ENCODE assay signal across 2 cellular contexts in the genomic region with DNA sequence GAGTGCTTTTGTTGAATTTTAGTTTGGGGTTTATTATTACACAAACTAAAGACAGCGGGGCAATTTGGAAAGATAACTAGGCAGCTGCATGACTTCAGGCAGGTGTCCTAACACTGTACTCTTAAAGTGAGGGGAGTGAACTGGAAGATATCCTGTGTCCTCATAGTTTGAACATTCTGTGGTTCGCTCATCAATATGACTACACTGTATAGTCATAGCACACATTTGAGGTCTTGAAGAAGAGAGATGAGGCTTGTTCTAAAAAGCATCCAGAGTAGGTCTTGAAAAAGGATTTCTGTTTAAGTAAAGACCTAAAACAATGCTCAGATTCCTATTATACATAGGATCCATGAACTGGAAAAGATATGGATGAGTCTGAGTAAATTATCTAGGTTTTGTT.
TF ChIP-seq lines count a peak whose summit lies in the region.

No MANE protein-coding gene starts in this region.

TF ChIP-seq in SK-N-SH, 30 proteins besides CTCF, POLR2A, EP300 and RAD21 (continued from another document):
- TF ChIP-seq, protein P1, sequence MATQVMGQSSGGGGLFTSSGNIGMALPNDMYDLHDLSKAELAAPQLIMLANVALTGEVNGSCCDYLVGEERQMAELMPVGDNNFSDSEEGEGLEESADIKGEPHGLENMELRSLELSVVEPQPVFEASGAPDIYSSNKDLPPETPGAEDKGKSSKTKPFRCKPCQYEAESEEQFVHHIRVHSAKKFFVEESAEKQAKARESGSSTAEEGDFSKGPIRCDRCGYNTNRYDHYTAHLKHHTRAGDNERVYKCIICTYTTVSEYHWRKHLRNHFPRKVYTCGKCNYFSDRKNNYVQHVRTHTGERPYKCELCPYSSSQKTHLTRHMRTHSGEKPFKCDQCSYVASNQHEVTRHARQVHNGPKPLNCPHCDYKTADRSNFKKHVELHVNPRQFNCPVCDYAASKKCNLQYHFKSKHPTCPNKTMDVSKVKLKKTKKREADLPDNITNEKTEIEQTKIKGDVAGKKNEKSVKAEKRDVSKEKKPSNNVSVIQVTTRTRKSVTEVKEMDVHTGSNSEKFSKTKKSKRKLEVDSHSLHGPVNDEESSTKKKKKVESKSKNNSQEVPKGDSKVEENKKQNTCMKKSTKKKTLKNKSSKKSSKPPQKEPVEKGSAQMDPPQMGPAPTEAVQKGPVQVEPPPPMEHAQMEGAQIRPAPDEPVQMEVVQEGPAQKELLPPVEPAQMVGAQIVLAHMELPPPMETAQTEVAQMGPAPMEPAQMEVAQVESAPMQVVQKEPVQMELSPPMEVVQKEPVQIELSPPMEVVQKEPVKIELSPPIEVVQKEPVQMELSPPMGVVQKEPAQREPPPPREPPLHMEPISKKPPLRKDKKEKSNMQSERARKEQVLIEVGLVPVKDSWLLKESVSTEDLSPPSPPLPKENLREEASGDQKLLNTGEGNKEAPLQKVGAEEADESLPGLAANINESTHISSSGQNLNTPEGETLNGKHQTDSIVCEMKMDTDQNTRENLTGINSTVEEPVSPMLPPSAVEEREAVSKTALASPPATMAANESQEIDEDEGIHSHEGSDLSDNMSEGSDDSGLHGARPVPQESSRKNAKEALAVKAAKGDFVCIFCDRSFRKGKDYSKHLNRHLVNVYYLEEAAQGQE (IDR thresholded peaks at IDR 0.05; ENCODE audit: low read depth, low read length) = no peak
- no peak for TF ChIP-seq MEF2A (IDR thresholded peaks at IDR 0.05; ENCODE audit: borderline replicate concordance, low read depth)

TF ChIP-seq in SK-N-SH treated with all-trans-retinoic acid at 6 μM for 48 hours, 23 proteins besides CTCF, POLR2A, EP300 and RAD21 (continued from another document):
- TF ChIP-seq, protein P2, sequence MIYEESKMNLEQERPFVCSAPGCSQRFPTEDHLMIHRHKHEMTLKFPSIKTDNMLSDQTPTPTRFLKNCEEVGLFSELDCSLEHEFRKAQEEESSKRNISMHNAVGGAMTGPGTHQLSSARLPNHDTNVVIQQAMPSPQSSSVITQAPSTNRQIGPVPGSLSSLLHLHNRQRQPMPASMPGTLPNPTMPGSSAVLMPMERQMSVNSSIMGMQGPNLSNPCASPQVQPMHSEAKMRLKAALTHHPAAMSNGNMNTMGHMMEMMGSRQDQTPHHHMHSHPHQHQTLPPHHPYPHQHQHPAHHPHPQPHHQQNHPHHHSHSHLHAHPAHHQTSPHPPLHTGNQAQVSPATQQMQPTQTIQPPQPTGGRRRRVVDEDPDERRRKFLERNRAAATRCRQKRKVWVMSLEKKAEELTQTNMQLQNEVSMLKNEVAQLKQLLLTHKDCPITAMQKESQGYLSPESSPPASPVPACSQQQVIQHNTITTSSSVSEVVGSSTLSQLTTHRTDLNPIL (CRISPR knock-in tag; IDR thresholded peaks at IDR 0.05; ENCODE audit: low read depth) = no peak
- TF ChIP-seq ZNF565 (CRISPR knock-in tag; conservative IDR thresholded peaks at IDR 0.05; ENCODE audit: low read depth) = no peak
- TF ChIP-seq PPARA (CRISPR knock-in tag; IDR thresholded peaks at IDR 0.05; ENCODE audit: borderline replicate concordance) = no peak
- TF ChIP-seq BACH2 (CRISPR knock-in tag; IDR thresholded peaks at IDR 0.05; ENCODE audit: borderline replicate concordance) = no peak
- no peak for TF ChIP-seq SNAI2 (CRISPR knock-in tag; IDR thresholded peaks at IDR 0.05)
